In the genomic region with DNA sequence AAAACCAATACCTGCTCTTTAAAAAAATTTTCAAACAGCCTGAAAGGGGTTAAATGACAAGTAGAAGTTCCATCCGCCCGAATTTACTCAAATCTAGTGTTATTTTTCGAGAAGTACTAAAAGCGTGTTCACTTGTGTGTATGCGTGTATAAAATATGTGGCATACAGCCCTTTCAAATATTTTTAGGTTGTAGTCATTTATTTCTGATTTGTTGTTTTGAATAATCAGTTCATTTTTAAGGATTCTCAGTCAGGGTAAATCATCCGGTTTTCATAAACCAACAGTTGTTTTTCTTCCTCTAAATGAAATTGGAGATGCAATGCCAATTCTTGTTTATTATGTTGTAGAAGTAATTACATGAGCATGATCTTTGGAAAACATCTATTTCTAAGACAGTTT, we compare ENCODE assay signal across 18 cellular contexts. TPM values are rescaled to one million over a fixed set of nuclear protein-coding genes. Genes with fewer than 3 reads are reported as not detected.
DNase-seq lines count a peak whose midpoint lies in the region; ATAC-seq, FAIRE-seq and TF ChIP-seq lines count a peak whose summit lies in the region.
"Had no signal": no experiment of that assay in that cellular context is flagged by ENCODE, and none has a peak within 500 bp of the region (broad histone marks: within the 10 kb centered on the region; RNA-seq: fewer than 3 reads in every experiment).

No MANE protein-coding gene starts in this region.

- H3K27ac ChIP-seq in heart left ventricle (peak overlapping the region in 10 of 12 donors; percentile 44 to 81 (median 63)), coronary artery (peak overlapping the region; percentile 65 to 66), upper lobe of right lung (peak overlapping the region; percentile 65)

- H3K27me3 ChIP-seq in heart left ventricle: no peaks in the 10 kb centered on the region
- no peaks in the 10 kb centered on the region for H3K27me3 ChIP-seq in upper lobe of right lung
- H3K27me3 ChIP-seq: dorsolateral prefrontal cortex, MG63 had no signal

- no peaks in the 10 kb centered on the region for H3K9me3 ChIP-seq in heart left ventricle
- H3K9me3 ChIP-seq in upper lobe of right lung: no peaks in the 10 kb centered on the region
- H3K9me3 ChIP-seq: MG63 had no signal

- TF ChIP-seq CTCF in heart left ventricle (IDR thresholded peaks at IDR 0.05): no peak
- TF ChIP-seq CTCF in coronary artery (IDR thresholded peaks at IDR 0.05): no peak
- no peak for TF ChIP-seq CTCF in mesothelial cell of epicardium (IDR thresholded peaks at IDR 0.05; ENCODE audit: unreplicated experiment)
- no peak for TF ChIP-seq CTCF in upper lobe of right lung (IDR thresholded peaks at IDR 0.05)

- TF ChIP-seq POLR2A in heart left ventricle (IDR thresholded peaks at IDR 0.05): no peak

- no peak for ATAC-seq in heart left ventricle
- ATAC-seq in Right ventricle myocardium superior (ENCODE audit: poor library complexity): no peak
- no peak for ATAC-seq in upper lobe of right lung
- ATAC-seq in HG03175 (IDR thresholded peaks at IDR 0.05; ENCODE audit: unreplicated experiment): no peak

- H3K27me3 Mint-ChIP-seq in mesothelial cell of epicardium (ENCODE audit: low read depth): no peaks in the 10 kb centered on the region
- H3K27me3 Mint-ChIP-seq: type B pancreatic cell had no signal

- H3K4me1 Mint-ChIP-seq in mesothelial cell of epicardium: peaks cover 11% of the 10 kb centered on the region

- H3K36me3 ChIP-seq in heart left ventricle (peaks cover 0 to 5% (median 0%) of the 10 kb centered on the region in 9 donors), upper lobe of right lung (no peaks in the 10 kb centered on the region)

- intact Hi-C loops in heart left ventricle (cut with DNase I): no loop called here
- intact Hi-C loops in Right ventricle myocardium superior (cut with DNase I): no loop called here
- intact Hi-C loops in upper lobe of right lung (cut with DNase I): no loop called here

- no peak overlapping the region for H3K4me3 Mint-ChIP-seq in mesothelial cell of epicardium
- H3K4me3 Mint-ChIP-seq: immature natural killer cell, type B pancreatic cell had no signal

- peak overlapping the region; percentile 14 for H3K27ac Mint-ChIP-seq in mesothelial cell of epicardium
- H3K27ac Mint-ChIP-seq: immature natural killer cell, type B pancreatic cell had no signal

- peaks cover 8 to 93% (median 74%) of the 10 kb centered on the region in 12 donors for H3K4me1 ChIP-seq in heart left ventricle
- H3K4me1 ChIP-seq in upper lobe of right lung: peaks cover 26% of the 10 kb centered on the region

- peak overlapping the region in 1 of 12 donors; percentile 31 for H3K4me3 ChIP-seq in heart left ventricle
- H3K4me3 ChIP-seq in coronary artery: no peak overlapping the region
- no peak overlapping the region for H3K4me3 ChIP-seq in upper lobe of right lung
- H3K4me3 ChIP-seq: MG63 had no signal

- peaks cover 6% of the 10 kb centered on the region for H3K36me3 Mint-ChIP-seq in mesothelial cell of epicardium

- no peak for FAIRE-seq in urothelium cell line (lab: Jason Lieb, UNC)

- H3K9me3 Mint-ChIP-seq in mesothelial cell of epicardium: no peaks in the 10 kb centered on the region
- H3K9me3 Mint-ChIP-seq: immature natural killer cell, type B pancreatic cell had no signal

- DNase-seq in heart left ventricle (no peak), Right ventricle myocardium superior (no peak), coronary artery (ENCODE audit: low spot score) (no peak), mesothelial cell of epicardium (ENCODE audit: low spot score in 2 of 2, unreplicated experiment in 2 of 2) (no peak), upper lobe of right lung (no peak), T-helper 9 cell (no peak), urothelium cell line (ENCODE audit: low spot score) (no peak)
- DNase-seq: activated CD4-positive, alpha-beta T cell treated with anti-CD3 and anti-CD28 coated beads for 48 hours; activated T-cell treated with anti-CD3 and anti-CD28 coated beads, Interleukin-2, amount 50 U/mL, for 1 hour; amygdala; dorsolateral prefrontal cortex; foreskin melanocyte; immature natural killer cell; MG63; NCI-H2029; RPMI8226 had no signal

- 70 to 79% (median 74%) methylated on average over 6 of the region's 6 CpGs for WGBS in heart left ventricle, 4 donors

RNA-seq across cellular contexts. Expression of a gene that starts 6.9 kb away (rescaled TPM):
- total RNA-seq in heart left ventricle: 100 to 1,000 TPM; 117 to 203 (median 157) TPM
- polyA plus RNA-seq in heart left ventricle: 100 to 1,000 TPM; 111 to 148 TPM
- 177 TPM for total RNA-seq in Right ventricle myocardium superior
- total RNA-seq in mesothelial cell of epicardium: 199 to 201 TPM (median 200 TPM) in 3 replicates
- 127 TPM for total RNA-seq in upper lobe of right lung

RNA-seq across cellular contexts. Expression of a gene that starts 51.0 kb away (rescaled TPM):
- 10 to 100 TPM; 14.6 to 27.3 (median 18.6) TPM for total RNA-seq in heart left ventricle
- 10 to 100 TPM; 19.7 to 34.1 TPM for polyA plus RNA-seq in heart left ventricle
- 20.6 TPM for total RNA-seq in Right ventricle myocardium superior
- total RNA-seq in mesothelial cell of epicardium: 67.9 to 77.6 TPM (median 72.2 TPM) in 3 replicates
- total RNA-seq in upper lobe of right lung: 35.1 TPM
